ENCODE assay signal across 1 cellular context in the genomic region with DNA sequence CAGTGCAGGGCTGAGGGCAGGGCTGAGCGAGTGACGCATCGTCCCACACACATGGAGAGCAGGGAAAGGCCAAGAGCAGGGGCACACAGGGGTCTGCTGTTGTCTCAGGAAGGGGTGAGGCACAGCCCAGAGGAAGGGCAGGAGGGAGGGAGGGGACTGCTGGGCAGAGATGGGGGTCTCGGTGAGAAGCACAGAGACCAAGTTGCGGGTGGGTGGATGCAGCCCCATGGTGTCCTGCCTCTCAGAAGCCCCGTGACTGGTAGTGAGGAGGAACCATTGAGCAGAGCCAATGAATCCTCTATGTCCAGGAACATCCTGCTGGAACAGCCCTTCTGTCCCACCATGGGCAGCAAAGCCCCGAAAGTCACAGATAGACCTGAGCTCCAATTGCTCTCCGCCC.
TF ChIP-seq lines count a peak whose summit lies in the region.

No MANE protein-coding gene starts in this region.

TF ChIP-seq in HepG2, 621 proteins besides CTCF, POLR2A, EP300 and RAD21 (continued from another document):
- TF ChIP-seq ARID4A (CRISPR knock-in tag; IDR thresholded peaks at IDR 0.05; ENCODE audit: borderline replicate concordance) (no peak), SRSF4 (IDR thresholded peaks at IDR 0.05; ENCODE audit: low read depth, low read length, poor library complexity, severe bottlenecking) (no peak), ZNF878 (CRISPR knock-in tag; IDR thresholded peaks at IDR 0.05) (no peak), ZNF781 (CRISPR knock-in tag; IDR thresholded peaks at IDR 0.05; ENCODE audit: borderline replicate concordance, not compliant biosample characterization) (no peak), TEAD2 (CRISPR knock-in tag; IDR thresholded peaks at IDR 0.05) (no peak), BATF2 (CRISPR knock-in tag; IDR thresholded peaks at IDR 0.05) (no peak), ZNF800 (CRISPR knock-in tag; IDR thresholded peaks at IDR 0.05) (no peak)
